Comparison of ENCODE assay signal across 8 cellular contexts in genomic region chr16:56189990-56190902, GRCh38. TPM values are rescaled to one million over a fixed set of nuclear protein-coding genes. Genes with fewer than 3 reads are reported as not detected.
DNase-seq lines count a peak whose midpoint lies in the region; ATAC-seq, FAIRE-seq and TF ChIP-seq lines count a peak whose summit lies in the region.

No MANE protein-coding gene starts in this region.

- TF ChIP-seq RAD21 in H1 (IDR thresholded peaks at IDR 0.05 in 1 of 2, conservative IDR thresholded peaks at IDR 0.05 in 1 of 2; ENCODE audit: low read depth in 2 of 2, low read length in 2 of 2) = no peak

- TF ChIP-seq CTCF in A673 (conservative IDR thresholded peaks at IDR 0.05; ENCODE audit: low read depth, low read length) = no peak
- no peak for TF ChIP-seq CTCF in KMS-11 (conservative IDR thresholded peaks at IDR 0.05; ENCODE audit: low read depth, low read length)
- no peak; a peak in 1 of 4 replicates for TF ChIP-seq CTCF in H1 (IDR thresholded peaks at IDR 0.05; ENCODE audit: control extremely low read depth in 1 of 3, insufficient read depth in 1 of 3, low read depth in 1 of 3, low read length in 3 of 3)

- no peaks in the 10 kb centered on the region for H3K36me3 ChIP-seq in A673 (ENCODE audit: insufficient read depth, low read length, poor library complexity, severe bottlenecking)
- no peaks in the 10 kb centered on the region for H3K36me3 ChIP-seq in KMS-11 (ENCODE audit: insufficient read depth)
- H3K36me3 ChIP-seq in H1 (ENCODE audit: control insufficient read depth in 2 of 4, insufficient read depth in 4 of 4, low read length in 3 of 4) = no peaks in the 10 kb centered on the region

- H3K9me3 ChIP-seq in A673 (ENCODE audit: low read depth, low read length, poor library complexity, severe bottlenecking) = no peaks in the 10 kb centered on the region
- no peaks in the 10 kb centered on the region for H3K9me3 ChIP-seq in H1 (ENCODE audit: insufficient read depth in 2 of 2, low read depth in 1 of 2, low read length in 1 of 2)

- no peak overlapping the region for H4K91ac ChIP-seq in H1 (replicated peaks; ENCODE audit: insufficient read length, low read length)

- H2BK15ac ChIP-seq in H1 (ENCODE audit: low read length) = no peak overlapping the region

- peak overlapping the region; percentile 19; the same call in 1 of the 2 replicates for H4K8ac ChIP-seq in H1 (ENCODE audit: extremely low read depth, insufficient read depth, low read length)

- 8% methylated on average over 34 of the region's 35 CpGs; no CpG with 5 or more reads in 1 of the 2 experiments for WGBS in H1 (ENCODE audit: extremely low coverage in 1 of 2, insufficient coverage in 1 of 2, insufficient read length in 1 of 2, insufficient replicate concordance in 2 of 2, low coverage in 1 of 2, low lambda C conversion rate in 2 of 2, missing lambda C conversion rate in 1 of 2), 2 experiments

- no peak overlapping the region for H3K9ac ChIP-seq in KMS-11
- peak overlapping the region in 2 of 4 experiments; percentile 6 to 34; a peak in 3 of 7 replicates for H3K9ac ChIP-seq in H1 (replicated peaks in 1 of 4; ENCODE audit: extremely low read depth in 1 of 4, low read depth in 3 of 4, low read length in 3 of 4)

- H3K56ac ChIP-seq in H1 (replicated peaks; ENCODE audit: insufficient read length, low read depth, low read length) = no peak overlapping the region

- H4K20me1 ChIP-seq in KMS-11 (ENCODE audit: insufficient read depth) (no peaks in the 10 kb centered on the region), H1 (replicated peaks in 1 of 2; ENCODE audit: control insufficient read depth in 1 of 2, insufficient read depth in 2 of 2, low read length in 2 of 2) (peaks cover 4 to 8% of the 10 kb centered on the region in 2 experiments)

- peaks cover 12% of the 10 kb centered on the region for H3K4me1 ChIP-seq in A673 (ENCODE audit: insufficient read depth, low read length, poor library complexity, severe bottlenecking)
- no peaks in the 10 kb centered on the region for H3K4me1 ChIP-seq in KMS-11 (ENCODE audit: low read depth, poor library complexity, severe bottlenecking)
- peaks cover 0 to 12% (median 7%) of the 10 kb centered on the region in 4 experiments; a peak in 6 of 7 replicates for H3K4me1 ChIP-seq in H1 (replicated peaks in 1 of 4; ENCODE audit: control insufficient read depth in 3 of 4, insufficient read depth in 4 of 4, low read length in 3 of 4)

- no peak overlapping the region for H3K14ac ChIP-seq in H1 (ENCODE audit: insufficient read length)

- no peaks in the 10 kb centered on the region for H3K79me2 ChIP-seq in KMS-11 (ENCODE audit: insufficient read depth, low read depth)
- peaks cover 0 to 13% of the 10 kb centered on the region in 2 experiments; a peak in 2 of 4 replicates for H3K79me2 ChIP-seq in H1 (ENCODE audit: control insufficient read depth in 1 of 2, insufficient read depth in 2 of 2, low read length in 2 of 2)

- no peak overlapping the region for H3K4ac ChIP-seq in H1 (replicated peaks; ENCODE audit: insufficient read length, low read depth, low read length)

- peaks cover 44 to 61% (median 51%) of the 10 kb centered on the region in 3 donors for H3K27me3 Mint-ChIP-seq in naive B cell

- peak overlapping the region in 1 of 6 donors; percentile 88 for H3K27ac Mint-ChIP-seq in naive B cell

- DNase-seq in A673 (ENCODE audit: low spot score) (no peak), H1 (ENCODE audit: low read depth in 1 of 2, low spot score in 2 of 2) (peak in 1 of 2 experiments; percentile 75), naive B cell (no peak), NCI-H526 (lab: John Stamatoyannopoulos, UW) (no peak), kidney glomerular epithelial cell (lab: John Stamatoyannopoulos, UW) (no peak), NCI-H1105 (lab: John Stamatoyannopoulos, UW) (no peak)

- POLR2A ChIA-PET in A673 (lab: Charles Lee; ENCODE audit: low non-redundant PET) (no interaction called here), H1 (lab: Charles Lee; ENCODE audit: partially characterized antibody) (interaction anchor here (0.6 to 1.9 kb wide), 6 partner anchors 65 to 693 kb away, joined by 3 to 4 read pairs (median 4); no protein-coding TSS in a partner anchor)

- peaks cover 5% of the 10 kb centered on the region; the same call in 1 of the 2 replicates for H3K79me1 ChIP-seq in H1 (ENCODE audit: low read depth, low read length)

- H2BK120ac ChIP-seq in H1 (replicated peaks; ENCODE audit: low read depth, low read length) = no peak overlapping the region

- peak overlapping the region; percentile 18 for H4K5ac ChIP-seq in H1 (ENCODE audit: insufficient read length, low read depth, low read length)

- peak overlapping the region; percentile 48; the same call in 1 of the 2 replicates for H3K18ac ChIP-seq in H1 (ENCODE audit: extremely low read depth, low read length)

- H3K9me3 Mint-ChIP-seq in naive B cell = peaks cover 0 to 2% (median 0%) of the 10 kb centered on the region in 7 donors

- peak overlapping the region; percentile 52 to 87 (median 76) for H3K4me3 Mint-ChIP-seq in naive B cell

- H3K4me3 ChIP-seq in A673 (ENCODE audit: low read depth, low read length, poor library complexity, severe bottlenecking) = peak overlapping the region; percentile 44
- no peak overlapping the region for H3K4me3 ChIP-seq in KMS-11 (IDR thresholded peaks at IDR 0.05; ENCODE audit: insufficient read depth, low read depth, low read length)
- H3K4me3 ChIP-seq in H1 (ENCODE audit: extremely low read depth in 1 of 4, insufficient read depth in 2 of 4, low read depth in 3 of 4, low read length in 4 of 4) = peak overlapping the region; percentile 69 to 92 (median 80)

- FAIRE-seq in H1 (lab: Jason Lieb, UNC) = no peak

- H3K27ac ChIP-seq in A673 (ENCODE audit: low read depth, low read length, poor library complexity, severe bottlenecking) (no peak overlapping the region), KMS-11 (no peak overlapping the region), H1 (ENCODE audit: low read depth, low read length) (no peak overlapping the region)

- no TSS peak for BruUV-seq in A673 (replicated peaks; lab: Mats Ljungman, UMichigan)

- intact Hi-C loops in A673 (cut with micrococcal nuclease; ENCODE audit: unreplicated experiment) = no loop called here

- H3K23me2 ChIP-seq in H1 (ENCODE audit: low read depth, low read length) = peaks cover 17% of the 10 kb centered on the region; the same call in 1 of the 2 replicates

- ATAC-seq in naive B cell (ENCODE audit: low read depth in 2 of 2) (no peak), GM18868 (IDR thresholded peaks at IDR 0.05; ENCODE audit: unreplicated experiment) (no peak)

- H3K36me3 Mint-ChIP-seq in naive B cell = no peaks in the 10 kb centered on the region

- H2AK5ac ChIP-seq in H1 (ENCODE audit: low read depth, low read length) = no peak overlapping the region

- peak overlapping the region; percentile 79 for H2AFZ ChIP-seq in KMS-11 (ENCODE audit: low read depth)
- peak overlapping the region; percentile 8; the same call in 1 of the 2 replicates for H2AFZ ChIP-seq in H1 (ENCODE audit: low read length)

- CTCF ChIA-PET in A673 (lab: Charles Lee) = no interaction called here
- CTCF ChIA-PET in H1 (lab: Charles Lee; ENCODE audit: partially characterized antibody) = interaction anchor here (0.6 to 1.3 kb wide), 4 partner anchors 22 to 129 kb away, joined by 3 read pairs; no protein-coding TSS in a partner anchor

- H2BK20ac ChIP-seq in H1 (ENCODE audit: low read length) = no peak overlapping the region

- no peak overlapping the region for H3K23ac ChIP-seq in H1 (ENCODE audit: insufficient read length)

- no peak for TF ChIP-seq EP300 in H1 (IDR thresholded peaks at IDR 0.05; ENCODE audit: borderline replicate concordance in 1 of 2, low read depth in 2 of 2, low read length in 2 of 2)

- peak overlapping the region; percentile 60; the same call in 1 of the 2 replicates for H2BK12ac ChIP-seq in H1 (ENCODE audit: low read depth, low read length)

- no peak for TF ChIP-seq POLR2A in H1 (IDR thresholded peaks at IDR 0.05; ENCODE audit: control extremely low read depth in 1 of 2, low read depth in 2 of 2, low read length in 2 of 2)

- H3K27me3 ChIP-seq in A673 (replicated peaks; ENCODE audit: insufficient read depth, low read depth, low read length, poor library complexity) (peaks cover 95% of the 10 kb centered on the region), KMS-11 (ENCODE audit: insufficient read depth, low read depth) (peaks cover 20% of the 10 kb centered on the region), H1 (replicated peaks in 1 of 4; ENCODE audit: control insufficient read depth in 3 of 4, extremely low read depth in 1 of 4, insufficient read depth in 3 of 4, low read length in 3 of 4) (peaks cover 0 to 31% (median 17%) of the 10 kb centered on the region in 4 experiments; a peak in 6 of 7 replicates)

- H2BK5ac ChIP-seq in H1 (ENCODE audit: low read depth, low read length) = no peak overlapping the region

- H3K4me2 ChIP-seq in KMS-11 = peak overlapping the region; percentile 73; the same call in 1 of the 2 replicates
- H3K4me2 ChIP-seq in H1 (ENCODE audit: insufficient read depth in 1 of 2, low read depth in 2 of 2, low read length in 2 of 2) = peak overlapping the region; percentile 87 to 94

- H3K4me1 Mint-ChIP-seq in naive B cell = peaks cover 18 to 33% (median 18%) of the 10 kb centered on the region in 3 donors

TF ChIP-seq in H1, 55 proteins besides CTCF, POLR2A, EP300 and RAD21:
- TF ChIP-seq RNF2 (IDR thresholded peaks at IDR 0.05; ENCODE audit: borderline replicate concordance, low read depth, low read length, missing control alignments, poor library complexity, severe bottlenecking) = peak; percentile 63
- no peak for TF ChIP-seq CHD2 (IDR thresholded peaks at IDR 0.05; ENCODE audit: low read length)
- TF ChIP-seq HDAC2 (IDR thresholded peaks at IDR 0.05; ENCODE audit: borderline replicate concordance in 1 of 2, low read depth in 2 of 2, low read length in 2 of 2) = 0 out of 4 replicates have a peak, but pooled peaks of 1 of the 2 experiments have one; percentile 20
- TF ChIP-seq SUZ12 (IDR thresholded peaks at IDR 0.05; ENCODE audit: low read length) = no peak

RNA-seq across cellular contexts. Expression of gene GNAO1, which starts 1.0 kb away (rescaled TPM):
- 0.37 TPM in 1 of 2 replicates, not detected in the other for total RNA-seq in A673 (2021)
- total RNA-seq in H1 (2021; fragmentation: NEBNext Ultra II Directional; extraction: Animal tissue kit (Norgen Biotek cat#: 25700)) = 30.2 and 34.4 TPM in 2 replicates
- polyA plus RNA-seq in H1 (2011; rRNA removed) (6.7 and 10.8 TPM in 2 replicates), naive B cell (ENCODE audit: low read depth in 6 of 6) (under 1 TPM in 2 of 6 donors, not detected in 4; 0.07 to 0.55 TPM)
- 5.7 TPM for polyA plus RNA-seq in H1 (2011; cell fraction: cytosol; rRNA removed)
- polyA plus RNA-seq in H1 (2011; cell fraction: nucleus; rRNA removed) = 14.2 TPM
- 18.7 to 24.3 TPM (median 22.5 TPM) in 4 replicates for polyA plus RNA-seq in H1 (2012, experiment 1 of 2)
- 18.5 TPM for polyA plus RNA-seq in H1 (2012, experiment 2 of 2)
- polyA plus RNA-seq in H1 (2013, experiment 1 of 2) = 11.1 TPM
- polyA plus RNA-seq in H1 (2013, experiment 2 of 2) = 10.6 TPM
- polyA minus RNA-seq in H1 (2011; rRNA and poly(A)+ RNA removed) = 11.8 and 13.1 TPM in 2 replicates
- 15.0 TPM for polyA minus RNA-seq in H1 (2011; cell fraction: cytosol; rRNA and poly(A)+ RNA removed)
- polyA minus RNA-seq in H1 (2011; cell fraction: nucleus; rRNA and poly(A)+ RNA removed) = 14.7 TPM

Comparison
In these comparisons a context has a peak if more than half of its experiments do, and no peak if none do; other contexts are left out.
1. RNA of gene GNAO1, which starts 1.0 kb away (total RNA-seq): 30.2 to 34.4 TPM in H1; 0.37 TPM in A673; every median in the first group is over 10 times any median in the second.